In the genomic region with DNA sequence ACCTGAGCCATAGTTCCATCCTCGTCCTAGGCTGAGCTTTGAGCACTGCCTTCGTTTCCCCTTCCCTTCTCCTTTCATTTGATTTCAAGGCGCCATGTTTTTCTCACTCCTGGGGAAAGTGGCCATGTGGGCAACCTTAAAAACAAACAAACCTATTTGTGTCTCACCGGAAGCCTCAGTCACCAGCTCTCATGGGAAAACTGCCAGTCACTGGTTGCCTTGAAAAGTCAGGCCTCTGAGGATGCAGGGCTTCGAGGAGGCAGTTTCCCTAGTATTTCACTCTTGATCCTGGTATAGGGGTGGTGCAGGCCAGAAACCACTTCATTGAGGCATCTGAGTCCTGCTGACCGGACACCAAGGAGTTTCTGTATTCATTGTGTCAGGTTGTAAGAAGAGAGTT, we compare ENCODE assay signal across 25 cellular contexts.
"Had no signal": no experiment of that assay in that cellular context is flagged by ENCODE, and none has a peak within 500 bp of the region (broad histone marks: within the 10 kb centered on the region; RNA-seq: fewer than 3 reads in every experiment).

No MANE protein-coding gene starts in this region.

- DNase-seq: activated B cell treated with CpG ODN at 0.5 μM for 24 hours; activated CD4-positive, alpha-beta T cell treated with anti-CD3 and anti-CD28 coated beads, Interleukin-2, amount 50 U/mL, for 4 hours; activated CD8-positive, alpha-beta memory T cell treated with anti-CD3 and anti-CD28 coated beads, Interleukin-2, amount 50 U/mL, for 4 hours; activated T-cell treated with anti-CD3 and anti-CD28 coated beads, Interleukin-2, amount 50 U/mL, for 1 hour; brain microvascular endothelial cell; islet precursor cell; left ventricle myocardium inferior; naive B cell; nephron progenitor cell; psoas muscle; stimulated activated CD4-positive, alpha-beta T cell treated with anti-CD3 and anti-CD28 coated beads, Interleukin-1b, Interleukin-23, amount 100 ng/mL, for 48 hours; stimulated activated CD4-positive, alpha-beta T cell treated with anti-CD3 and anti-CD28 coated beads, Interleukin-4, amount 100 ng/mL, for 4 hours; stimulated activated CD8-positive, alpha-beta memory T cell treated with anti-CD3 and anti-CD28 coated beads, Interleukin-4, amount 100 ng/mL, for 48 hours; tibial artery; upper lobe of right lung had no signal

- H3K27me3 Mint-ChIP-seq: activated naive CD8-positive, alpha-beta T cell; stimulated activated memory B cell treated with anti-CD40 and anti-IgM and Interleukin-4, amounts not matched to agents 10 μg/mL and 1 μg/mL and 100 μg/mL, for 72 hours had no signal

- H3K9me3 Mint-ChIP-seq: activated B cell treated with CpG ODN at 0.5 μM for 24 hours; activated T-helper 2 cell treated with anti-CD3 and anti-CD28 coated beads, Interferon-gamma antibody, Interleukin-2, Interleukin-4, amounts not matched to agents 10 μg/mL and 5 μg/mL and 100 μg/mL, durations not matched to agents 14 hours and 24 hours and 36 hours; stimulated activated memory B cell treated with anti-CD40 and anti-IgM and Interleukin-4, amounts not matched to agents 10 μg/mL and 1 μg/mL and 100 μg/mL, for 72 hours; T-helper 2 cell treated with Interferon-gamma antibody and Interleukin-4, amounts not matched to agents 5 μg/mL and 100 μg/mL, for 36 hours had no signal

- H3K27me3 ChIP-seq: ascending aorta, brain microvascular endothelial cell, gastroesophageal sphincter, hepatocyte, suprapubic skin, tibial artery, upper lobe of right lung had no signal

- ATAC-seq: gastroesophageal sphincter; psoas muscle; stimulated activated memory B cell treated with anti-CD40 and anti-IgM and Interleukin-4, amounts not matched to agents 10 μg/mL and 1 μg/mL and 100 μg/mL, for 72 hours had no signal

- H3K4me3 ChIP-seq: ascending aorta, gastroesophageal sphincter, hepatocyte, left ventricle myocardium inferior, psoas muscle, smooth muscle cell, suprapubic skin, tibial artery, upper lobe of right lung had no signal

- H3K9me3 ChIP-seq: ascending aorta, gastroesophageal sphincter, left ventricle myocardium inferior, psoas muscle, suprapubic skin, tibial artery, upper lobe of right lung had no signal

- H3K27ac Mint-ChIP-seq: activated B cell treated with CpG ODN at 0.5 μM for 24 hours; activated naive CD8-positive, alpha-beta T cell; activated T-helper 2 cell treated with anti-CD3 and anti-CD28 coated beads, Interferon-gamma antibody, Interleukin-2, Interleukin-4, amounts not matched to agents 10 μg/mL and 5 μg/mL and 100 μg/mL, durations not matched to agents 14 hours and 24 hours and 36 hours; nephron progenitor cell; stimulated activated memory B cell treated with anti-CD40 and anti-IgM and Interleukin-4, amounts not matched to agents 10 μg/mL and 1 μg/mL and 100 μg/mL, for 72 hours; T-helper 2 cell treated with Interferon-gamma antibody and Interleukin-4, amounts not matched to agents 5 μg/mL and 100 μg/mL, for 36 hours had no signal

- H3K4me3 Mint-ChIP-seq: activated B cell treated with CpG ODN at 0.5 μM for 24 hours; activated naive CD8-positive, alpha-beta T cell; naive B cell; nephron progenitor cell; stimulated activated memory B cell treated with anti-CD40 and anti-IgM and Interleukin-4, amounts not matched to agents 10 μg/mL and 1 μg/mL and 100 μg/mL, for 72 hours; T-helper 2 cell treated with Interferon-gamma antibody and Interleukin-4, amounts not matched to agents 5 μg/mL and 100 μg/mL, for 36 hours had no signal

- H3K27ac ChIP-seq: ascending aorta, brain microvascular endothelial cell, gastroesophageal sphincter, left ventricle myocardium inferior, parathyroid adenoma, psoas muscle, suprapubic skin, tibial artery, upper lobe of right lung had no signal

- H3K4me1 ChIP-seq: ascending aorta, gastroesophageal sphincter, parathyroid adenoma, psoas muscle, tibial artery, upper lobe of right lung had no signal

- H3K4me1 Mint-ChIP-seq: activated B cell treated with CpG ODN at 0.5 μM for 24 hours; naive B cell; nephron progenitor cell; stimulated activated memory B cell treated with anti-CD40 and anti-IgM and Interleukin-4, amounts not matched to agents 10 μg/mL and 1 μg/mL and 100 μg/mL, for 72 hours had no signal

- H3K36me3 Mint-ChIP-seq: activated naive CD8-positive, alpha-beta T cell; naive B cell; stimulated activated memory B cell treated with anti-CD40 and anti-IgM and Interleukin-4, amounts not matched to agents 10 μg/mL and 1 μg/mL and 100 μg/mL, for 72 hours had no signal

- H3K36me3 ChIP-seq: ascending aorta, brain microvascular endothelial cell, gastroesophageal sphincter, left ventricle myocardium inferior, suprapubic skin, tibial artery, upper lobe of right lung had no signal
